In the genomic region with DNA sequence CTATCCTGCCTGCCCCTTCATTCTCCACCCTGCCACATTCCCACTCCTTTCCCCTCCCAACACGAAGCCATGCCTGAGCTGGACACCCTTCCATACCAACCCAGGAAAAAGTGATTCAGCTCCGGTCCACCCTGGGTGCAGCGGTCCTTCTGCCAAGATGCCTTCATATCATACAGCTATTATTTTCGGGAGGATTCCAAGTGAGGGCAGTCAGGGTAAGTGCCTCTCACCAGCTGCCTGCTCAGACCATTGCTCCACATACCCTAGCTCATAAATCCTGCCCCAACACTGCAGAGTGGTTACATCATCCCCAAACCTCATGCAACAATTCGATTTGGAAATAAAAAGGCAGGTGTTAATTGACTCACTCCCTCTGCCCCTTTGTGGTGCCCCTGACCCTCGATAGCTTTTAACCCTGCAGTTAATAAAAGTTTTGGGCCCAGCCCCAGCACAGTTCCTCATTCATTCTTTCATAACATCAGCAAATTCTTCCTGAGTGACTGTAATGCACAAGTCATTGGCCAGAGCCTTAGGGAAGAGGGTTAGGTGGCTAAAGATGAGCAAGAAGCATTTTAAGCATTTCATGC, we compare ENCODE assay signal across 10 cellular contexts. TPM values are rescaled to one million over a fixed set of nuclear protein-coding genes. Genes with fewer than 3 reads are reported as not detected.
DNase-seq lines count a peak whose midpoint lies in the region; FAIRE-seq and TF ChIP-seq lines count a peak whose summit lies in the region.
"Had no signal": no experiment of that assay in that cellular context is flagged by ENCODE, and none has a peak within 500 bp of the region (broad histone marks: within the 10 kb centered on the region; RNA-seq: fewer than 3 reads in every experiment).

No MANE protein-coding gene starts in this region.

- no peaks in the 10 kb centered on the region for H4K20me1 ChIP-seq in fibroblast of lung (ENCODE audit: control insufficient read depth, extremely low read depth, insufficient read depth, low read length)

- no peaks in the 10 kb centered on the region for H3K79me2 ChIP-seq in fibroblast of lung (ENCODE audit: control insufficient read depth, insufficient read depth, low read length)

- H3K4me2 ChIP-seq in fibroblast of lung (ENCODE audit: extremely low read depth, insufficient read depth, low read length): no peak overlapping the region
- peak overlapping the region; percentile 36 for H3K4me2 ChIP-seq in skeletal muscle satellite cell (ENCODE audit: low read length)

- no peak overlapping the region for H2AFZ ChIP-seq in fibroblast of lung (ENCODE audit: low read length)

- no peak overlapping the region for H3K9ac ChIP-seq in fibroblast of lung (ENCODE audit: insufficient read depth, low read length)
- H3K9ac ChIP-seq in skeletal muscle satellite cell (ENCODE audit: low read depth, low read length): no peak overlapping the region

- TF ChIP-seq CTCF in fibroblast of lung (conservative IDR thresholded peaks at IDR 0.05 in 1 of 2, IDR thresholded peaks at IDR 0.05 in 1 of 2; ENCODE audit: low read depth in 1 of 2, low read length in 2 of 2): no peak

- no peaks in the 10 kb centered on the region for H3K9me3 ChIP-seq in fibroblast of lung (ENCODE audit: control insufficient read depth, insufficient read depth, low read depth, low read length)
- no peaks in the 10 kb centered on the region for H3K9me3 ChIP-seq in skeletal muscle satellite cell (replicated peaks; ENCODE audit: low read length)
- H3K9me3 ChIP-seq: prostate gland had no signal

- H3K4me3 ChIP-seq in fibroblast of lung (replicated peaks in 1 of 4; ENCODE audit: control extremely low read depth in 1 of 4, insufficient read depth in 1 of 4, low read depth in 3 of 4, low read length in 4 of 4): no peak overlapping the region
- H3K4me3 ChIP-seq in skeletal muscle satellite cell (ENCODE audit: low read length): no peak overlapping the region
- H3K4me3 ChIP-seq: cardiac muscle cell, prostate gland had no signal

- H3K4me1 ChIP-seq in fibroblast of lung (ENCODE audit: control insufficient read depth, extremely low read depth, insufficient read depth, low read length) (peaks cover 5% of the 10 kb centered on the region), skeletal muscle satellite cell (ENCODE audit: control insufficient read depth, insufficient read depth, low read length) (peaks cover 20% of the 10 kb centered on the region)
- H3K4me1 ChIP-seq: prostate gland had no signal

- no peak overlapping the region for H3K27ac ChIP-seq in fibroblast of lung (ENCODE audit: insufficient read depth, low read length)
- H3K27ac ChIP-seq: cardiac muscle cell, prostate gland had no signal

- no peaks in the 10 kb centered on the region for H3K27me3 ChIP-seq in fibroblast of lung (ENCODE audit: control insufficient read depth, insufficient read depth, low read length)
- H3K27me3 ChIP-seq in skeletal muscle satellite cell (ENCODE audit: control insufficient read depth, insufficient read depth, low read length): peaks cover 5% of the 10 kb centered on the region
- H3K27me3 ChIP-seq: cardiac muscle cell had no signal

- no peak for TF ChIP-seq POLR2A in GM12891 (IDR thresholded peaks at IDR 0.05; ENCODE audit: low read depth, low read length)

- DNase-seq in H4 (ENCODE audit: low spot score) (peak; percentile 18), RKO (ENCODE audit: low spot score) (peak; percentile 51), fibroblast of lung (ENCODE audit: low read depth in 2 of 2) (peak; percentile 82 to 85), GM12891 (ENCODE audit: insufficient read length, low spot score) (no peak), DMS79 (lab: John Stamatoyannopoulos, UW) (no peak), middle frontal gyrus (ENCODE audit: extremely low spot score, low spot score) (no peak), T-helper 2 cell (no peak)

- H3K36me3 ChIP-seq in fibroblast of lung (ENCODE audit: control insufficient read depth, insufficient read depth, low read length): no peaks in the 10 kb centered on the region
- no peaks in the 10 kb centered on the region for H3K36me3 ChIP-seq in skeletal muscle satellite cell (ENCODE audit: insufficient read depth, low read length)
- H3K36me3 ChIP-seq: cardiac muscle cell, prostate gland had no signal

- FAIRE-seq in GM12891 (lab: Jason Lieb, UNC): no peak

TF ChIP-seq in GM12891, 5 proteins besides CTCF, POLR2A, EP300 and RAD21:
- TF ChIP-seq TAF1 (IDR thresholded peaks at IDR 0.05; ENCODE audit: low read depth, low read length) (no peak), POU2F2 (IDR thresholded peaks at IDR 0.05; ENCODE audit: low read depth, low read length) (no peak), POLR2AphosphoS5 (IDR thresholded peaks at IDR 0.05; ENCODE audit: low read depth, low read length) (no peak)

RNA-seq across cellular contexts. Expression of a gene that starts 42.6 kb away (rescaled TPM):
- 3.4 and 3.7 TPM in 2 replicates for total RNA-seq in H4 (2014; rRNA removed; shearing (Covaris generic))
- 7.1 and 8.2 TPM in 2 replicates for total RNA-seq in fibroblast of lung
- polyA plus RNA-seq in fibroblast of lung: 3.4 and 4.9 TPM in 2 replicates
- polyA plus RNA-seq in fibroblast of lung (2012): 17.7 and 24.0 TPM in 2 replicates
- polyA minus RNA-seq in fibroblast of lung (ENCODE audit: low replicate concordance): 2.0 and 4.0 TPM in 2 replicates
- total RNA-seq in skeletal muscle satellite cell (2012; rRNA removed): 11.7 and 25.8 TPM in 2 replicates
- 0.05 TPM for polyA plus RNA-seq in GM12891 (2012; ENCODE audit: low read depth, missing spikeins)

Comparison
In these comparisons a context has a peak if more than half of its experiments do, and no peak if none do; other contexts are left out.
1. DNase-seq: peak in H4 (single experiment), RKO (single experiment) and fibroblast of lung (2 of 2); none in GM12891 (single experiment), DMS79 (single experiment), middle frontal gyrus (single experiment) and T-helper 2 cell (0 of 5).